ENCODE assay signal across 24 cellular contexts in the genomic region with DNA sequence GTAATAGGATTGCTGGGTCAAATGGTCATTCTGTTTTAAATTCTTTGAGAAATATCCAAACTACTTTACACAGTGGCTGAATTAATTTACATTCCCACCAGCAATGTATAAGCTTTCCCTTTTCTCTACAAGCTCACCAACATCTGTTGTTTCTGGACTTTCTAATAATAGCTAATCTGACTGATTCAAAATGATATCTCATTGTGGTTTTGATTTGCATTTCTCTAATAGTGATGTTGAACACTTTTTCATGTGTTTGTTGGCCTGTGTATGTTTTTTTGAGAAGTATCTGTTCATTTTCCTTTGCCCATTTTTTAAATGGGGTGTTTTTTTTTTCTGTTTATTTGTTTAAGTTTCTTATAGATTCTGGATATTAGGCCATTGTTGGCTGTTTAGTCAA.
"Had no signal": no experiment of that assay in that cellular context is flagged by ENCODE, and none has a peak within 500 bp of the region (broad histone marks: within the 10 kb centered on the region; RNA-seq: fewer than 3 reads in every experiment).

No MANE protein-coding gene starts in this region.

- DNase-seq: activated CD4-positive, alpha-beta T cell treated with anti-CD3 and anti-CD28 coated beads for 36 hours; activated CD4-positive, alpha-beta T cell treated with anti-CD3 and anti-CD28 coated beads, Interleukin-2, amount 10 ng/mL, durations not matched to agents 7 days and 5 days; activated CD4-positive, alpha-beta T cell treated with anti-CD3 and anti-CD28 coated beads, Interleukin-2, amount 50 U/mL, for 48 hours; activated CD8-positive, alpha-beta T cell treated with anti-CD3 and anti-CD28 coated beads, Interleukin-2, amount 10 ng/mL, durations not matched to agents 7 days and 5 days; activated gamma-delta T cell; activated naive CD4-positive, alpha-beta T cell treated with Interleukin-2 at 50 U/mL for 16 hours; activated naive CD8-positive, alpha-beta T cell treated with anti-CD3 and anti-CD28 coated beads, Interleukin-2, amount 10 ng/mL, durations not matched to agents 7 days and 5 days; activated T-cell treated with anti-CD3 and anti-CD28 coated beads, Interleukin-2, amount 50 U/mL, for 24 hours; amygdala; colonic mucosa; MG63; NCI-H1048; NCI-H1105 treated with DMSO at 0.1 percent for 48 hours; NCI-H1436; NCI-H1694; NCI-H1930; NCI-H2081 treated with DMSO at 0.1 percent for 48 hours; NCI-H345; NCI-H524 treated with DMSO at 0.1 percent for 48 hours; SHP77; SJCRH30 had no signal

- ATAC-seq: activated CD4-positive, alpha-beta T cell treated with anti-CD3 and anti-CD28 coated beads for 36 hours; activated CD4-positive, CD25-positive, alpha-beta regulatory T cell treated with anti-CD3 and anti-CD28 coated beads, Interleukin-2, amount 50 U/mL, for 24 hours; activated CD8-positive, alpha-beta T cell treated with anti-CD3 and anti-CD28 coated beads, Interleukin-2, amount 10 ng/mL, durations not matched to agents 7 days and 5 days; Panc1; WTC11 had no signal
